Comparison of ENCODE assay signal across 9 cellular contexts in genomic region chr2:195562624-195563566, GRCh38.
A peak's percentile ranks its signal among the peaks of the same experiment; 100 is the strongest.
DNase-seq lines count a peak whose midpoint lies in the region; ATAC-seq and TF ChIP-seq lines count a peak whose summit lies in the region.
"Had no signal": no experiment of that assay in that cellular context is flagged by ENCODE, and none has a peak within 500 bp of the region (broad histone marks: within the 10 kb centered on the region; RNA-seq: fewer than 3 reads in every experiment).

No MANE protein-coding gene starts in this region.

- H3K4me1 Mint-ChIP-seq in activated B cell treated with CpG ODN at 0.5 μM for 24 hours, result peaks cover 67% of the 10 kb centered on the region

- H3K27ac ChIP-seq in 22Rv1, result peak overlapping the region; percentile 29

- peaks cover 7% of the 10 kb centered on the region for H3K9me3 Mint-ChIP-seq in activated B cell treated with CpG ODN at 0.5 μM for 24 hours

- no peaks in the 10 kb centered on the region for H3K27me3 Mint-ChIP-seq in activated B cell treated with CpG ODN at 0.5 μM for 24 hours

- peaks cover 2% of the 10 kb centered on the region for H3K36me3 Mint-ChIP-seq in activated B cell treated with CpG ODN at 0.5 μM for 24 hours (ENCODE audit: low read depth)

- peak overlapping the region; percentile 54 for H3K4me3 ChIP-seq in GM12865 (ENCODE audit: low read depth, low read length)

- CTCF ChIA-PET in activated B cell treated with CpG ODN at 0.5 μM for 24 hours (lab: Charles Lee), result interaction anchor here (0.6 to 5.0 kb wide), 6 partner anchors 14 to 97 kb away, joined by 4 to 41 read pairs (median 6); no protein-coding TSS in a partner anchor

- DNase-seq in GM12865 (ENCODE audit: low read depth) (peak; percentile 46), activated B cell treated with CpG ODN at 0.5 μM for 24 hours (no peak), left kidney (ENCODE audit: low read depth, low spot score) (peak; percentile 11), NCI-H2107 (lab: John Stamatoyannopoulos, UW) (no peak), H4 (ENCODE audit: low spot score) (no peak), NCI-H1417 (lab: John Stamatoyannopoulos, UW) (no peak)
- DNase-seq: COR-L47 had no signal

- TF ChIP-seq CTCF in 22Rv1 (IDR thresholded peaks at IDR 0.05) (no peak), GM12865 (IDR thresholded peaks at IDR 0.05; ENCODE audit: insufficient read depth, low read depth, low read length, missing control alignments) (no peak), activated B cell treated with CpG ODN at 0.5 μM for 24 hours (IDR thresholded peaks at IDR 0.05) (no peak)

- H3K27ac Mint-ChIP-seq in activated B cell treated with CpG ODN at 0.5 μM for 24 hours, result peak overlapping the region; percentile 98

- H3K4me3 Mint-ChIP-seq in activated B cell treated with CpG ODN at 0.5 μM for 24 hours, result peak overlapping the region; percentile 82

- POLR2A ChIA-PET in activated B cell treated with CpG ODN at 0.5 μM for 24 hours (lab: Charles Lee), result interaction anchor here (0.5 to 8.4 kb wide), 13 partner anchors 8 to 1744 kb away, joined by 3 to 202 read pairs (median 12); partner anchors contain the start of gene SLC39A10

- intact Hi-C loops in activated B cell treated with CpG ODN at 0.5 μM for 24 hours (cut with micrococcal nuclease), result loop anchor here (1.0 to 5.0 kb wide), 6 partner anchors 13 to 614 kb away; partner anchors contain the start of gene DNAH7

- ATAC-seq in activated B cell treated with CpG ODN at 0.5 μM for 24 hours (ENCODE audit: low read depth), result no peak
- no peak for ATAC-seq in GM19467 (IDR thresholded peaks at IDR 0.05; ENCODE audit: unreplicated experiment)

Comparison
In these comparisons a context has a peak if more than half of its experiments do, and no peak if none do; other contexts are left out.
1. DNase-seq: peak in GM12865 (single experiment) and left kidney (single experiment); none in activated B cell treated with CpG ODN at 0.5 μM for 24 hours (single experiment), NCI-H2107 (single experiment), H4 (single experiment) and NCI-H1417 (0 of 3).